Comparison of ENCODE assay signal across 9 cellular contexts in genomic region chr15:52527196-52527897, GRCh38. TPM values are rescaled to one million over a fixed set of nuclear protein-coding genes. Genes with fewer than 3 reads are reported as not detected.
DNase-seq lines count a peak whose midpoint lies in the region; ATAC-seq and TF ChIP-seq lines count a peak whose summit lies in the region.
"Had no signal": no experiment of that assay in that cellular context is flagged by ENCODE, and none has a peak within 500 bp of the region (broad histone marks: within the 10 kb centered on the region; RNA-seq: fewer than 3 reads in every experiment).

No MANE protein-coding gene starts in this region.

- intact Hi-C loops in activated CD8-positive, alpha-beta T cell treated with anti-CD3 and anti-CD28 coated beads for 36 hours (cut with micrococcal nuclease) = loop anchor here (5.0 kb wide), 1 partner anchor 195 kb away; no protein-coding TSS in a partner anchor

- H3K36me3 ChIP-seq in iPS-15b (ENCODE audit: control insufficient read depth, insufficient read depth, low read length) (no peaks in the 10 kb centered on the region), stomach smooth muscle (ENCODE audit: control insufficient read depth in 2 of 2, insufficient read depth in 2 of 2, low read length in 2 of 2) (no peaks in the 10 kb centered on the region)

- H3K9me3 ChIP-seq in iPS-15b (ENCODE audit: control insufficient read depth, insufficient read depth, low read length) = no peaks in the 10 kb centered on the region
- H3K9me3 ChIP-seq in stomach smooth muscle (ENCODE audit: control insufficient read depth in 2 of 2, low read length in 2 of 2) = no peaks in the 10 kb centered on the region

- H3K27ac Mint-ChIP-seq in activated CD4-positive, alpha-beta T cell treated with anti-CD3 and anti-CD28 coated beads, Interleukin-2, amount 10 ng/mL, durations not matched to agents 7 days and 5 days = peak overlapping the region; percentile 90
- no peak overlapping the region for H3K27ac Mint-ChIP-seq in activated CD8-positive, alpha-beta T cell treated with anti-CD3 and anti-CD28 coated beads for 36 hours

- H3K27ac ChIP-seq in stomach smooth muscle (ENCODE audit: low read length) = no peak overlapping the region

- H3K4me1 ChIP-seq in iPS-15b (ENCODE audit: control insufficient read depth, insufficient read depth, low read length) (peaks cover 16% of the 10 kb centered on the region), stomach smooth muscle (ENCODE audit: control insufficient read depth, insufficient read depth, low read length) (peaks cover 17% of the 10 kb centered on the region)

- ATAC-seq in activated CD8-positive, alpha-beta T cell treated with anti-CD3 and anti-CD28 coated beads for 36 hours = no peak
- no peak for ATAC-seq in HG03521 (IDR thresholded peaks at IDR 0.05; ENCODE audit: unreplicated experiment)
- ATAC-seq in HG03439 (IDR thresholded peaks at IDR 0.05; ENCODE audit: unreplicated experiment) = no peak

- H3K9ac ChIP-seq in iPS-15b (ENCODE audit: low read depth, low read length) (no peak overlapping the region), stomach smooth muscle (ENCODE audit: low read length in 2 of 2) (peak overlapping the region in 1 of 2 donors; percentile 74)

- DNase-seq in activated CD4-positive, alpha-beta T cell treated with anti-CD3 and anti-CD28 coated beads, Interleukin-2, amount 10 ng/mL, durations not matched to agents 7 days and 5 days = no peak
- no peak for DNase-seq in activated CD4-positive, alpha-beta T cell treated with anti-CD3 and anti-CD28 coated beads, Interleukin-2, amount 50 U/mL, for 4 hours
- DNase-seq in activated CD8-positive, alpha-beta T cell treated with anti-CD3 and anti-CD28 coated beads for 36 hours = no peak
- no peak for DNase-seq in OCI-M1 (lab: John Stamatoyannopoulos, UW)
- DNase-seq: NCI-H1048 had no signal

- H3K27me3 ChIP-seq in iPS-15b (ENCODE audit: control insufficient read depth, insufficient read depth, low read length) = peaks cover 40% of the 10 kb centered on the region
- H3K27me3 ChIP-seq in stomach smooth muscle (ENCODE audit: control insufficient read depth in 1 of 2, insufficient read depth in 2 of 2, low read length in 2 of 2) = no peaks in the 10 kb centered on the region

- H3K4me3 ChIP-seq in iPS-15b (ENCODE audit: low read depth, low read length) (peak overlapping the region; percentile 83), stomach smooth muscle (ENCODE audit: low read length in 2 of 2) (peak overlapping the region; percentile 51 to 82)

- H3K4me1 Mint-ChIP-seq in activated CD4-positive, alpha-beta T cell treated with anti-CD3 and anti-CD28 coated beads, Interleukin-2, amount 10 ng/mL, durations not matched to agents 7 days and 5 days = peaks cover 22% of the 10 kb centered on the region
- H3K4me1 Mint-ChIP-seq in activated CD8-positive, alpha-beta T cell treated with anti-CD3 and anti-CD28 coated beads for 36 hours (ENCODE audit: low read depth) = peaks cover 30% of the 10 kb centered on the region

- H3K36me3 Mint-ChIP-seq in activated CD4-positive, alpha-beta T cell treated with anti-CD3 and anti-CD28 coated beads, Interleukin-2, amount 10 ng/mL, durations not matched to agents 7 days and 5 days (ENCODE audit: low read depth) = peaks cover 2% of the 10 kb centered on the region
- H3K36me3 Mint-ChIP-seq in activated CD8-positive, alpha-beta T cell treated with anti-CD3 and anti-CD28 coated beads for 36 hours (ENCODE audit: low read depth) = no peaks in the 10 kb centered on the region

- CTCF ChIA-PET in activated CD4-positive, alpha-beta T cell treated with anti-CD3 and anti-CD28 coated beads, Interleukin-2, amount 10 ng/mL, durations not matched to agents 7 days and 5 days (lab: Charles Lee) = interaction anchor here (1.1 to 1.4 kb wide), 2 partner anchors 12 to 24 kb away, joined by 4 read pairs; no protein-coding TSS in a partner anchor
- CTCF ChIA-PET in activated CD8-positive, alpha-beta T cell treated with anti-CD3 and anti-CD28 coated beads for 36 hours (lab: Charles Lee) = interaction anchor here (0.9 to 1.7 kb wide), 6 partner anchors 18 to 207 kb away, joined by 3 to 7 read pairs (median 4); no protein-coding TSS in a partner anchor

- peaks cover 6% of the 10 kb centered on the region for H3K27me3 Mint-ChIP-seq in activated CD4-positive, alpha-beta T cell treated with anti-CD3 and anti-CD28 coated beads, Interleukin-2, amount 10 ng/mL, durations not matched to agents 7 days and 5 days
- H3K27me3 Mint-ChIP-seq in activated CD8-positive, alpha-beta T cell treated with anti-CD3 and anti-CD28 coated beads for 36 hours = peaks cover 5% of the 10 kb centered on the region

- no peaks in the 10 kb centered on the region for H3K9me3 Mint-ChIP-seq in activated CD4-positive, alpha-beta T cell treated with anti-CD3 and anti-CD28 coated beads, Interleukin-2, amount 10 ng/mL, durations not matched to agents 7 days and 5 days
- H3K9me3 Mint-ChIP-seq in activated CD8-positive, alpha-beta T cell treated with anti-CD3 and anti-CD28 coated beads for 36 hours = no peaks in the 10 kb centered on the region

- POLR2A ChIA-PET in activated CD4-positive, alpha-beta T cell treated with anti-CD3 and anti-CD28 coated beads, Interleukin-2, amount 10 ng/mL, durations not matched to agents 7 days and 5 days (lab: Charles Lee) = no interaction called here
- POLR2A ChIA-PET in activated CD8-positive, alpha-beta T cell treated with anti-CD3 and anti-CD28 coated beads for 36 hours (lab: Charles Lee) = interaction anchor here (0.5 to 1.6 kb wide), 6 partner anchors 26 to 268 kb away, joined by 3 to 6 read pairs (median 4); no protein-coding TSS in a partner anchor

- peak overlapping the region; percentile 95 for H3K4me3 Mint-ChIP-seq in activated CD4-positive, alpha-beta T cell treated with anti-CD3 and anti-CD28 coated beads, Interleukin-2, amount 10 ng/mL, durations not matched to agents 7 days and 5 days
- peak overlapping the region; percentile 95 for H3K4me3 Mint-ChIP-seq in activated CD8-positive, alpha-beta T cell treated with anti-CD3 and anti-CD28 coated beads for 36 hours

- TF ChIP-seq CTCF in activated CD8-positive, alpha-beta T cell treated with anti-CD3 and anti-CD28 coated beads for 36 hours (IDR thresholded peaks at IDR 0.05) = no peak

RNA-seq across cellular contexts. Expression of gene MYO5A, which starts 1.3 kb away (rescaled TPM):
- 10 to 100 TPM; 34.0 to 34.5 TPM for total RNA-seq in activated CD4-positive, alpha-beta T cell treated with anti-CD3 and anti-CD28 coated beads, Interleukin-2, amount 10 ng/mL, durations not matched to agents 7 days and 5 days
- total RNA-seq in activated CD8-positive, alpha-beta T cell treated with anti-CD3 and anti-CD28 coated beads for 36 hours = 10 to 100 TPM; 19.2 to 22.6 TPM

RNA-seq across cellular contexts. Expression of gene ARPP19, which starts 41.5 kb away (rescaled TPM):
- 100 to 1,000 TPM; 178 to 193 TPM for total RNA-seq in activated CD4-positive, alpha-beta T cell treated with anti-CD3 and anti-CD28 coated beads, Interleukin-2, amount 10 ng/mL, durations not matched to agents 7 days and 5 days
- total RNA-seq in activated CD8-positive, alpha-beta T cell treated with anti-CD3 and anti-CD28 coated beads for 36 hours = 100 to 1,000 TPM; 129 TPM
